In the genomic region with DNA sequence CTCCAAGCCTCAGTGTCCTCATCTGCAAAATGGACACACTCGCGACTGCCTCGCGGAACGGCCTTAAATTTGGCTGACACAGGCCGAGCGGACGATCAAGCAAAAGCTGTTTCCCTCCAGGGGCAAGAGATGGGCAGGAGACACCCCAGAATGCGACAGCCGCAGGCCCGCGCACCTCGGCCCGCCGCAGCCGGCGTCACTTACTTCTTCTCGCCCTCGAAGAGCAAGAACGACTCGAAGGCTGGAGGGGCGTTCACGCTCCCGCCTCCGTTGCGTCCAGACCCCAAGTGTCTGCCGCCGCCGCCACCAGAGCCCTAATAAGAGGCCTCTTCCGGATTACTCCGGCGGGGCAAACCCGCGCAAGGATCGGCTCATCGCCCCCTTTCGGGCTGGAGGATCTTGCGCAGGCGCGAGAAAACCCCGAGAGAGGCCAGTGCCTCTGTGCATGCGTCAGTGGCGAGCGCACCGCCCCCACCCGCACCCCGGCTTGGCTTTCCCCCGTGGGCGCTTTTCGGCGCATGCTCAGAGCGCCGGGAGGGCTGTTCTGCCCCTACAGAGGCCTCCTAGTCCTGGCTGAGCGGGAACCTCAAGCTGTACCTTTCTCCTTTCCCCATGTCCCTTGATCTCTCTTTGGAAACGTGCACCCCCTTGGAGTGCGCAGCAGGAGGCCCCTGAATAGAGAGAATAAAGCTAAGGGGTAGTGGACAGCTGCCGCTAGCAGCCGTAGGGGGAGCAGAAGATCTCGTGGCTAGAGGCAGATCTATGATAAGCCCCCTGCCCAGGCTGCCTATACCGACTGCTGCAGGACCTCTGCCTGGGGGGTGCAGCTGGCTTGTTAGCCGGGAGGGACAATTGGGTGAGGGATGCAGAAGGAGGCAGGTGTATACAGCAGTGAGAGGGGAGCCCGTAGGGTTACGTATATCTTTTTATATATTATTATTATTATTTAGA, we compare ENCODE assay signal across 9 cellular contexts. TPM values are rescaled to one million over a fixed set of nuclear protein-coding genes. Genes with fewer than 3 reads are reported as not detected.
DNase-seq lines count a peak whose midpoint lies in the region; ATAC-seq, FAIRE-seq and TF ChIP-seq lines count a peak whose summit lies in the region.
"Not testable (repeated sequence)": the region's sequence is repeated elsewhere in the genome, so short reads cannot be mapped to it uniquely, and the experiment has no call there.
"Had no signal": no experiment of that assay in that cellular context is flagged by ENCODE, and none has a peak within 500 bp of the region (broad histone marks: within the 10 kb centered on the region; RNA-seq: fewer than 3 reads in every experiment).

No MANE protein-coding gene starts in this region.

- peak overlapping the region; percentile 68 for H3K4me2 ChIP-seq in HepG2 (ENCODE audit: low read depth, low read length)

- not testable (repeated sequence) for H3K36me3 ChIP-seq in CD4-positive, CD25-positive, alpha-beta regulatory T cell (ENCODE audit: control insufficient read depth, insufficient read depth, low read length); HepG2 (replicated peaks in 1 of 2; ENCODE audit: control insufficient read depth in 1 of 2, insufficient read depth in 2 of 2, low read length in 2 of 2)

- TF ChIP-seq CTCF in HepG2 (CRISPR knock-in tag; IDR thresholded peaks at IDR 0.05), result peak; percentile 96

- not testable (repeated sequence) for H3K27me3 ChIP-seq in CD4-positive, CD25-positive, alpha-beta regulatory T cell (ENCODE audit: control insufficient read depth, insufficient read depth, low read length); HepG2 (ENCODE audit: control insufficient read depth in 1 of 2, insufficient read depth in 2 of 2, low read length in 2 of 2)

- peak overlapping the region; percentile 92 to 98 (median 94) for H3K4me3 Mint-ChIP-seq in CD4-positive, CD25-positive, alpha-beta regulatory T cell
- peak overlapping the region; percentile 89 for H3K4me3 Mint-ChIP-seq in activated CD4-positive, alpha-beta T cell treated with anti-CD3 and anti-CD28 coated beads, Interleukin-2, amount 10 ng/mL, durations not matched to agents 7 days and 5 days

- POLR2A ChIA-PET in activated CD4-positive, alpha-beta T cell treated with anti-CD3 and anti-CD28 coated beads, Interleukin-2, amount 10 ng/mL, durations not matched to agents 7 days and 5 days (lab: Charles Lee), result interaction anchor here (0.6 to 1.0 kb wide), 3 partner anchors 25 to 434 kb away, joined by 3 read pairs; a partner anchor contains a TSS
- POLR2A ChIA-PET in HepG2 (lab: Yijun Ruan, JAX), result interaction anchor here (1.2 to 1.8 kb wide), 3 partner anchors 20 to 53 kb away, joined by 3 to 12 read pairs (median 4); a partner anchor contains a TSS

- peaks cover 4 to 23% (median 15%) of the 10 kb centered on the region in 4 donors for H3K4me1 Mint-ChIP-seq in CD4-positive, CD25-positive, alpha-beta regulatory T cell
- peaks cover 20% of the 10 kb centered on the region for H3K4me1 Mint-ChIP-seq in activated CD4-positive, alpha-beta T cell treated with anti-CD3 and anti-CD28 coated beads, Interleukin-2, amount 10 ng/mL, durations not matched to agents 7 days and 5 days

- not testable (repeated sequence) for H3K79me2 ChIP-seq in HepG2 (ENCODE audit: insufficient read depth, low read length)

- TF ChIP-seq EP300 in HepG2 (IDR thresholded peaks at IDR 0.05; ENCODE audit: low read depth in 2 of 2, low read length in 2 of 2), result not testable (repeated sequence)
- TF ChIP-seq EP300 in HepG2 (CRISPR knock-in tag; IDR thresholded peaks at IDR 0.05; ENCODE audit: borderline replicate concordance), result 0 out of 2 replicates have a peak, but pooled peaks have one; percentile 11

- not testable (repeated sequence) for H3K4me1 ChIP-seq in CD4-positive, CD25-positive, alpha-beta regulatory T cell (ENCODE audit: control insufficient read depth, insufficient read depth, low read length, poor library complexity, severe bottlenecking)
- peaks cover 19% of the 10 kb centered on the region for H3K4me1 ChIP-seq in HepG2 (ENCODE audit: insufficient read depth, low read length)

- H3K4me3 ChIP-seq in CD4-positive, CD25-positive, alpha-beta regulatory T cell (ENCODE audit: low read depth, low read length), result peak overlapping the region; percentile 66
- H3K4me3 ChIP-seq in HepG2 (replicated peaks in 1 of 3; ENCODE audit: insufficient read depth in 1 of 3, low read depth in 2 of 3, low read length in 3 of 3), result peak overlapping the region; percentile 72 to 88 (median 86)

- intact Hi-C loops in HepG2 (cut with micrococcal nuclease; ENCODE audit: unreplicated experiment), result not testable (repeated sequence)

- H3K27ac Mint-ChIP-seq in CD4-positive, CD25-positive, alpha-beta regulatory T cell, result peak overlapping the region; percentile 83 to 92 (median 91)
- H3K27ac Mint-ChIP-seq in activated CD4-positive, alpha-beta T cell treated with anti-CD3 and anti-CD28 coated beads, Interleukin-2, amount 10 ng/mL, durations not matched to agents 7 days and 5 days, result peak overlapping the region; percentile 91

- not testable (repeated sequence) for H3K9me3 Mint-ChIP-seq in CD4-positive, CD25-positive, alpha-beta regulatory T cell; activated CD4-positive, alpha-beta T cell treated with anti-CD3 and anti-CD28 coated beads, Interleukin-2, amount 10 ng/mL, durations not matched to agents 7 days and 5 days

- BruUV-seq in HepG2 (replicated peaks; lab: Mats Ljungman, UMichigan), result not testable (repeated sequence)

- in situ Hi-C loops in HepG2 (cut with HindIII; ENCODE audit: extremely low pct_ligation_motif_present, low pct_unique_long_range_greater_than_20kb), result not testable (repeated sequence)

- TF ChIP-seq RAD21 in HepG2 (CRISPR knock-in tag; IDR thresholded peaks at IDR 0.05), result peak; percentile 38; the same call in 1 of the 2 replicates

- H3K9ac ChIP-seq in HepG2 (ENCODE audit: insufficient read depth, low read depth, low read length), result peak overlapping the region; percentile 89

- not testable (repeated sequence) for H3K9me3 ChIP-seq in CD4-positive, CD25-positive, alpha-beta regulatory T cell (ENCODE audit: control insufficient read depth in 2 of 2, low read length in 2 of 2); HepG2 (ENCODE audit: low read length)

- 10% methylated on average over 12 of the region's 63 CpGs for WGBS in HepG2 (ENCODE audit: low lambda C conversion rate)

- H4K20me1 ChIP-seq in HepG2 (ENCODE audit: insufficient read depth, low read length), result not testable (repeated sequence)

- TF ChIP-seq POLR2A in HepG2 (IDR thresholded peaks at IDR 0.05; ENCODE audit: insufficient read depth in 1 of 2, low read depth in 2 of 2, low read length in 2 of 2), result peak; percentile 62 to 78

- DNase-seq in CD4-positive, CD25-positive, alpha-beta regulatory T cell, result peak; percentile 97 to 99 (median 99)
- DNase-seq in NCI-H526 (lab: John Stamatoyannopoulos, UW) (peak; percentile 92 to 97), dedifferentiated amniotic fluid mesenchymal stem cell (ENCODE audit: extremely low spot score) (peak; percentile 95), HepG2 (ENCODE audit: low spot score) (peak; percentile 92)
- peak; percentile 98 for DNase-seq in activated CD4-positive, alpha-beta T cell treated with anti-CD3 and anti-CD28 coated beads, Interleukin-2, amount 10 ng/mL, durations not matched to agents 7 days and 5 days
- DNase-seq in stimulated activated CD4-positive, alpha-beta T cell treated with anti-CD3 and anti-CD28 coated beads, Interleukin-2, amount 100 ng/mL, for 4 hours (ENCODE audit: low read depth), result peak; percentile 99

- peak overlapping the region; percentile 76 for H3K27ac ChIP-seq in CD4-positive, CD25-positive, alpha-beta regulatory T cell (ENCODE audit: insufficient read depth, low read length, poor library complexity, severe bottlenecking)
- H3K27ac ChIP-seq in HepG2 (ENCODE audit: extremely low read length, insufficient read depth, low read length), result peak overlapping the region; percentile 52

- not testable (repeated sequence) for H2AFZ ChIP-seq in HepG2 (ENCODE audit: low read length)

- CTCF ChIA-PET in activated CD4-positive, alpha-beta T cell treated with anti-CD3 and anti-CD28 coated beads, Interleukin-2, amount 10 ng/mL, durations not matched to agents 7 days and 5 days (lab: Charles Lee), result interaction anchor here (0.7 to 1.2 kb wide), 5 partner anchors 23 to 546 kb away, joined by 3 to 5 read pairs (median 3); no protein-coding TSS in a partner anchor
- CTCF ChIA-PET in HepG2 (lab: Yijun Ruan, JAX; ENCODE audit: low intra/inter-chr PET ratio, low total read pairs), result interaction anchor here (1.1 kb wide), 1 partner anchor 177 kb away, joined by 3 read pairs; no protein-coding TSS in a partner anchor

- not testable (repeated sequence) for FAIRE-seq in HepG2 (lab: Jason Lieb, UNC)

- not testable (repeated sequence) for H3K36me3 Mint-ChIP-seq in CD4-positive, CD25-positive, alpha-beta regulatory T cell; activated CD4-positive, alpha-beta T cell treated with anti-CD3 and anti-CD28 coated beads, Interleukin-2, amount 10 ng/mL, durations not matched to agents 7 days and 5 days (ENCODE audit: low read depth)

- ATAC-seq in CD4-positive, CD25-positive, alpha-beta regulatory T cell (ENCODE audit: low read depth in 2 of 2), result peak; percentile 96 to 98
- peak; percentile 97 for ATAC-seq in GM19372 (IDR thresholded peaks at IDR 0.05; ENCODE audit: low read depth, unreplicated experiment)
- peak; percentile 94 for ATAC-seq in HG03520 (IDR thresholded peaks at IDR 0.05; ENCODE audit: unreplicated experiment)
- peak; percentile 91 for ATAC-seq in HepG2

- H3K27me3 Mint-ChIP-seq in CD4-positive, CD25-positive, alpha-beta regulatory T cell; activated CD4-positive, alpha-beta T cell treated with anti-CD3 and anti-CD28 coated beads, Interleukin-2, amount 10 ng/mL, durations not matched to agents 7 days and 5 days: not testable (repeated sequence)

RNA-seq across cellular contexts. Expression of a gene that starts 21.4 kb away (rescaled TPM):
- total RNA-seq in CD4-positive, CD25-positive, alpha-beta regulatory T cell, result not detected
- polyA plus RNA-seq in CD4-positive, CD25-positive, alpha-beta regulatory T cell, result under 1 TPM; 0.08 to 0.17 (median 0.11) TPM
- total RNA-seq in activated CD4-positive, alpha-beta T cell treated with anti-CD3 and anti-CD28 coated beads, Interleukin-2, amount 10 ng/mL, durations not matched to agents 7 days and 5 days, result not detected
- not detected in 2 replicates for total RNA-seq in HepG2 (2016; rRNA removed; fragmentation: Illumina TruSeq; extraction: Trizol)
- total RNA-seq in HepG2 (2016; cell fraction: cytosol; rRNA removed; fragmentation: Illumina TruSeq; extraction: Trizol; ENCODE audit: low read depth), result not detected in 2 replicates
- total RNA-seq in HepG2 (2016; cell fraction: insoluble cytoplasmic fraction; rRNA removed; fragmentation: Illumina TruSeq; extraction: Trizol), result not detected in 2 replicates
- total RNA-seq in HepG2 (2016; cell fraction: membrane; rRNA removed; fragmentation: Illumina TruSeq; extraction: Trizol), result not detected in 2 replicates
- not detected in 2 replicates for total RNA-seq in HepG2 (2016; cell fraction: nucleus; rRNA removed; fragmentation: Illumina TruSeq; extraction: Trizol)
- polyA plus RNA-seq in HepG2 (2011; rRNA removed), result not detected in 2 replicates
- not detected in 2 replicates for polyA plus RNA-seq in HepG2 (2011; cell fraction: cytosol; rRNA removed)
- not detected in 2 replicates for polyA plus RNA-seq in HepG2 (2011; cell fraction: nucleus; rRNA removed)
- 0.07 and 0.23 TPM in 2 replicates for polyA plus RNA-seq in HepG2 (2012)
- polyA plus RNA-seq in HepG2 (2016; cell fraction: cytosol; fragmentation: Illumina TruSeq; extraction: Trizol; ENCODE audit: low read depth), result not detected in 2 replicates
- not detected in 2 replicates for polyA plus RNA-seq in HepG2 (2016; cell fraction: insoluble cytoplasmic fraction; fragmentation: Illumina TruSeq; extraction: Trizol; ENCODE audit: low read depth)
- not detected in 2 replicates for polyA plus RNA-seq in HepG2 (2016; cell fraction: membrane; fragmentation: Illumina TruSeq; extraction: Trizol; ENCODE audit: low read depth)
- polyA plus RNA-seq in HepG2 (2016; cell fraction: nucleus; fragmentation: Illumina TruSeq; extraction: Trizol; ENCODE audit: insufficient read depth, low read depth), result 0.19 and 0.36 TPM in 2 replicates
- polyA minus RNA-seq in HepG2 (2011; rRNA and poly(A)+ RNA removed; ENCODE audit: low replicate concordance), result not detected in 2 replicates
- polyA minus RNA-seq in HepG2 (2011; cell fraction: cytosol; rRNA and poly(A)+ RNA removed), result not detected in 2 replicates
- not detected in 2 replicates for polyA minus RNA-seq in HepG2 (2011; cell fraction: nucleus; rRNA and poly(A)+ RNA removed)
- total RNA-seq: subcutaneous adipose tissue had no signal

RNA-seq across cellular contexts. Expression of a gene that starts 25.4 kb away (rescaled TPM):
- total RNA-seq in CD4-positive, CD25-positive, alpha-beta regulatory T cell, result 104 TPM
- polyA plus RNA-seq in CD4-positive, CD25-positive, alpha-beta regulatory T cell, result 100 to 1,000 TPM; 138 to 206 (median 186) TPM
- total RNA-seq in activated CD4-positive, alpha-beta T cell treated with anti-CD3 and anti-CD28 coated beads, Interleukin-2, amount 10 ng/mL, durations not matched to agents 7 days and 5 days, result 100 to 1,000 TPM; 152 to 168 TPM
- 35.1 and 35.4 TPM in 2 replicates for total RNA-seq in HepG2 (2016; rRNA removed; fragmentation: Illumina TruSeq; extraction: Trizol)
- total RNA-seq in HepG2 (2016; cell fraction: cytosol; rRNA removed; fragmentation: Illumina TruSeq; extraction: Trizol; ENCODE audit: low read depth), result 6.3 and 6.7 TPM in 2 replicates
- 30.6 and 36.6 TPM in 2 replicates for total RNA-seq in HepG2 (2016; cell fraction: insoluble cytoplasmic fraction; rRNA removed; fragmentation: Illumina TruSeq; extraction: Trizol)
- 14.7 and 15.9 TPM in 2 replicates for total RNA-seq in HepG2 (2016; cell fraction: membrane; rRNA removed; fragmentation: Illumina TruSeq; extraction: Trizol)
- total RNA-seq in HepG2 (2016; cell fraction: nucleus; rRNA removed; fragmentation: Illumina TruSeq; extraction: Trizol), result 17.2 and 21.8 TPM in 2 replicates
- 20.8 and 29.0 TPM in 2 replicates for polyA plus RNA-seq in HepG2 (2011; rRNA removed)
- polyA plus RNA-seq in HepG2 (2011; cell fraction: cytosol; rRNA removed), result 15.5 and 19.5 TPM in 2 replicates
- 72.9 and 82.9 TPM in 2 replicates for polyA plus RNA-seq in HepG2 (2011; cell fraction: nucleus; rRNA removed)
- polyA plus RNA-seq in HepG2 (2012), result 17.6 and 18.9 TPM in 2 replicates
- 5.0 and 5.7 TPM in 2 replicates for polyA plus RNA-seq in HepG2 (2016; cell fraction: cytosol; fragmentation: Illumina TruSeq; extraction: Trizol; ENCODE audit: low read depth)
- polyA plus RNA-seq in HepG2 (2016; cell fraction: insoluble cytoplasmic fraction; fragmentation: Illumina TruSeq; extraction: Trizol; ENCODE audit: low read depth), result 31.8 and 36.6 TPM in 2 replicates
- 10.1 and 10.8 TPM in 2 replicates for polyA plus RNA-seq in HepG2 (2016; cell fraction: membrane; fragmentation: Illumina TruSeq; extraction: Trizol; ENCODE audit: low read depth)
- 26.3 and 34.3 TPM in 2 replicates for polyA plus RNA-seq in HepG2 (2016; cell fraction: nucleus; fragmentation: Illumina TruSeq; extraction: Trizol; ENCODE audit: insufficient read depth, low read depth)
- polyA minus RNA-seq in HepG2 (2011; rRNA and poly(A)+ RNA removed; ENCODE audit: low replicate concordance), result 51.2 and 89.6 TPM in 2 replicates
- 10.0 and 13.2 TPM in 2 replicates for polyA minus RNA-seq in HepG2 (2011; cell fraction: cytosol; rRNA and poly(A)+ RNA removed)
- polyA minus RNA-seq in HepG2 (2011; cell fraction: nucleus; rRNA and poly(A)+ RNA removed), result 31.3 and 34.3 TPM in 2 replicates

RNA-seq across cellular contexts. Expression of a gene that starts 46.2 kb away (rescaled TPM):
- 1.1 TPM for total RNA-seq in CD4-positive, CD25-positive, alpha-beta regulatory T cell
- not detected for polyA plus RNA-seq in CD4-positive, CD25-positive, alpha-beta regulatory T cell
- total RNA-seq in activated CD4-positive, alpha-beta T cell treated with anti-CD3 and anti-CD28 coated beads, Interleukin-2, amount 10 ng/mL, durations not matched to agents 7 days and 5 days, result under 1 TPM in 1 of 2 experiments, not detected in 1; 0.32 TPM
- 0.22 TPM in 1 of 2 replicates, not detected in the other for total RNA-seq in HepG2 (2016; rRNA removed; fragmentation: Illumina TruSeq; extraction: Trizol)
- total RNA-seq in HepG2 (2016; cell fraction: cytosol; rRNA removed; fragmentation: Illumina TruSeq; extraction: Trizol; ENCODE audit: low read depth), result not detected in 2 replicates
- not detected in 2 replicates for total RNA-seq in HepG2 (2016; cell fraction: insoluble cytoplasmic fraction; rRNA removed; fragmentation: Illumina TruSeq; extraction: Trizol)
- not detected in 2 replicates for total RNA-seq in HepG2 (2016; cell fraction: membrane; rRNA removed; fragmentation: Illumina TruSeq; extraction: Trizol)
- total RNA-seq in HepG2 (2016; cell fraction: nucleus; rRNA removed; fragmentation: Illumina TruSeq; extraction: Trizol), result not detected in 2 replicates
- polyA plus RNA-seq in HepG2 (2011; rRNA removed), result 0.18 TPM in 1 of 2 replicates, not detected in the other
- polyA plus RNA-seq in HepG2 (2011; cell fraction: cytosol; rRNA removed), result 0.13 TPM in 1 of 2 replicates, not detected in the other
- polyA plus RNA-seq in HepG2 (2011; cell fraction: nucleus; rRNA removed), result 1.5 and 1.9 TPM in 2 replicates
- 0.35 and 0.49 TPM in 2 replicates for polyA plus RNA-seq in HepG2 (2012)
- not detected in 2 replicates for polyA plus RNA-seq in HepG2 (2016; cell fraction: cytosol; fragmentation: Illumina TruSeq; extraction: Trizol; ENCODE audit: low read depth)
- not detected in 2 replicates for polyA plus RNA-seq in HepG2 (2016; cell fraction: insoluble cytoplasmic fraction; fragmentation: Illumina TruSeq; extraction: Trizol; ENCODE audit: low read depth)
- polyA plus RNA-seq in HepG2 (2016; cell fraction: membrane; fragmentation: Illumina TruSeq; extraction: Trizol; ENCODE audit: low read depth), result not detected in 2 replicates
- polyA plus RNA-seq in HepG2 (2016; cell fraction: nucleus; fragmentation: Illumina TruSeq; extraction: Trizol; ENCODE audit: insufficient read depth, low read depth), result not detected in 2 replicates
- polyA minus RNA-seq in HepG2 (2011; rRNA and poly(A)+ RNA removed; ENCODE audit: low replicate concordance), result 0.19 and 0.24 TPM in 2 replicates
- polyA minus RNA-seq in HepG2 (2011; cell fraction: cytosol; rRNA and poly(A)+ RNA removed), result not detected in 2 replicates
- 0.62 and 0.90 TPM in 2 replicates for polyA minus RNA-seq in HepG2 (2011; cell fraction: nucleus; rRNA and poly(A)+ RNA removed)

Comparison
In these comparisons a context has a peak if more than half of its experiments do, and no peak if none do; other contexts are left out.
1. Peak in every context shown above with its lines: DNase-seq, ATAC-seq, H3K4me3 ChIP-seq and H3K27ac ChIP-seq.